Comparison of ENCODE assay signal across 1 cellular context in genomic region chr20:21714297-21715192, GRCh38.
A peak's percentile ranks its signal among the peaks of the same experiment; 100 is the strongest.
TF ChIP-seq lines count a peak whose summit lies in the region.

No MANE protein-coding gene starts in this region.

TF ChIP-seq in H1, 55 proteins besides CTCF, POLR2A, EP300 and RAD21:
- TF ChIP-seq RNF2 (IDR thresholded peaks at IDR 0.05; ENCODE audit: borderline replicate concordance, low read depth, low read length, missing control alignments, poor library complexity, severe bottlenecking): peak; percentile 45
- TF ChIP-seq CTBP2 (IDR thresholded peaks at IDR 0.05; ENCODE audit: borderline replicate concordance, insufficient read depth, insufficient read length, low read length): peak; percentile 100
- TF ChIP-seq JUND (IDR thresholded peaks at IDR 0.05; ENCODE audit: low read length): no peak
- TF ChIP-seq E2F6 (IDR thresholded peaks at IDR 0.05): no peak
- TF ChIP-seq EZH2 (IDR thresholded peaks at IDR 0.05; ENCODE audit: low read depth, low read length, severe bottlenecking): peak; percentile 72
- TF ChIP-seq CBX5 (IDR thresholded peaks at IDR 0.05; ENCODE audit: low read depth, low read length): no peak
- no peak for TF ChIP-seq POU5F1 (IDR thresholded peaks at IDR 0.05; ENCODE audit: low read depth, low read length)
- no peak for TF ChIP-seq BCL11A (IDR thresholded peaks at IDR 0.05; ENCODE audit: low read depth in 2 of 2, low read length in 2 of 2)
- TF ChIP-seq KDM5A (IDR thresholded peaks at IDR 0.05; ENCODE audit: low read length): no peak
- TF ChIP-seq, protein P1, sequence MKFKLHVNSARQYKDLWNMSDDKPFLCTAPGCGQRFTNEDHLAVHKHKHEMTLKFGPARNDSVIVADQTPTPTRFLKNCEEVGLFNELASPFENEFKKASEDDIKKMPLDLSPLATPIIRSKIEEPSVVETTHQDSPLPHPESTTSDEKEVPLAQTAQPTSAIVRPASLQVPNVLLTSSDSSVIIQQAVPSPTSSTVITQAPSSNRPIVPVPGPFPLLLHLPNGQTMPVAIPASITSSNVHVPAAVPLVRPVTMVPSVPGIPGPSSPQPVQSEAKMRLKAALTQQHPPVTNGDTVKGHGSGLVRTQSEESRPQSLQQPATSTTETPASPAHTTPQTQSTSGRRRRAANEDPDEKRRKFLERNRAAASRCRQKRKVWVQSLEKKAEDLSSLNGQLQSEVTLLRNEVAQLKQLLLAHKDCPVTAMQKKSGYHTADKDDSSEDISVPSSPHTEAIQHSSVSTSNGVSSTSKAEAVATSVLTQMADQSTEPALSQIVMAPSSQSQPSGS (IDR thresholded peaks at IDR 0.05; ENCODE audit: low read length): peak; percentile 39; the same call in 1 of the 2 replicates
- no peak for TF ChIP-seq MAFK (IDR thresholded peaks at IDR 0.05; ENCODE audit: low read depth, low read length)
- no peak for TF ChIP-seq SIX5 (IDR thresholded peaks at IDR 0.05; ENCODE audit: low read depth, low read length)
- peak in 1 of 2 experiments; percentile 85; a peak in 1 of 4 replicates for TF ChIP-seq HDAC2 (IDR thresholded peaks at IDR 0.05; ENCODE audit: borderline replicate concordance in 1 of 2, low read depth in 2 of 2, low read length in 2 of 2)
- no peak for TF ChIP-seq NRF1 (IDR thresholded peaks at IDR 0.05; ENCODE audit: low read depth, low read length)
- TF ChIP-seq SIN3A (conservative IDR thresholded peaks at IDR 0.05 in 1 of 2, IDR thresholded peaks at IDR 0.05 in 1 of 2; ENCODE audit: low read depth in 1 of 2, low read length in 2 of 2): 0 out of 4 replicates have a peak, but pooled peaks of 1 of the 2 experiments have one; percentile 7
- TF ChIP-seq ZNF274 (IDR thresholded peaks at IDR 0.05; ENCODE audit: borderline replicate concordance, extremely low read depth, low read length): no peak
- TF ChIP-seq TAF1 (IDR thresholded peaks at IDR 0.05; ENCODE audit: low read depth, low read length): no peak
- no peak for TF ChIP-seq BRCA1 (IDR thresholded peaks at IDR 0.05; ENCODE audit: low read depth, low read length)
- TF ChIP-seq SP4 (IDR thresholded peaks at IDR 0.05; ENCODE audit: low read length): no peak
- no peak for TF ChIP-seq FOSL1 (IDR thresholded peaks at IDR 0.05; ENCODE audit: insufficient read depth, low read depth, low read length)
- TF ChIP-seq TBP (IDR thresholded peaks at IDR 0.05; ENCODE audit: low read depth, low read length): no peak
- TF ChIP-seq, protein P2, sequence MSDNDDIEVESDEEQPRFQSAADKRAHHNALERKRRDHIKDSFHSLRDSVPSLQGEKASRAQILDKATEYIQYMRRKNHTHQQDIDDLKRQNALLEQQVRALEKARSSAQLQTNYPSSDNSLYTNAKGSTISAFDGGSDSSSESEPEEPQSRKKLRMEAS (IDR thresholded peaks at IDR 0.05): peak; percentile 36; the same call in 1 of the 2 replicates
- TF ChIP-seq JUN (IDR thresholded peaks at IDR 0.05; ENCODE audit: low read depth, low read length): no peak
- TF ChIP-seq YY1 (IDR thresholded peaks at IDR 0.05; ENCODE audit: low read depth, low read length): peak; percentile 83
- TF ChIP-seq CHD2 (IDR thresholded peaks at IDR 0.05; ENCODE audit: low read length): no peak
- TF ChIP-seq GABPA (IDR thresholded peaks at IDR 0.05; ENCODE audit: borderline replicate concordance, insufficient read depth, low read length): no peak
- TF ChIP-seq RXRA (IDR thresholded peaks at IDR 0.05; ENCODE audit: insufficient read depth, low read depth, low read length): no peak
- no peak for TF ChIP-seq SAP30 (IDR thresholded peaks at IDR 0.05; ENCODE audit: insufficient read depth, insufficient replicate concordance, low read length)
- no peak for TF ChIP-seq BACH1 (IDR thresholded peaks at IDR 0.05; ENCODE audit: low read length)
- peak; percentile 84 for TF ChIP-seq SP1 (IDR thresholded peaks at IDR 0.05; ENCODE audit: low read depth, low read length)
- no peak for TF ChIP-seq USF2 (IDR thresholded peaks at IDR 0.05; ENCODE audit: low read length)
- TF ChIP-seq CREB1 (IDR thresholded peaks at IDR 0.05): no peak
- TF ChIP-seq RFX5 (IDR thresholded peaks at IDR 0.05; ENCODE audit: borderline replicate concordance, low read depth, low read length): no peak
- no peak for TF ChIP-seq SIRT6 (IDR thresholded peaks at IDR 0.05; ENCODE audit: low read length)
- TF ChIP-seq, protein P3, sequence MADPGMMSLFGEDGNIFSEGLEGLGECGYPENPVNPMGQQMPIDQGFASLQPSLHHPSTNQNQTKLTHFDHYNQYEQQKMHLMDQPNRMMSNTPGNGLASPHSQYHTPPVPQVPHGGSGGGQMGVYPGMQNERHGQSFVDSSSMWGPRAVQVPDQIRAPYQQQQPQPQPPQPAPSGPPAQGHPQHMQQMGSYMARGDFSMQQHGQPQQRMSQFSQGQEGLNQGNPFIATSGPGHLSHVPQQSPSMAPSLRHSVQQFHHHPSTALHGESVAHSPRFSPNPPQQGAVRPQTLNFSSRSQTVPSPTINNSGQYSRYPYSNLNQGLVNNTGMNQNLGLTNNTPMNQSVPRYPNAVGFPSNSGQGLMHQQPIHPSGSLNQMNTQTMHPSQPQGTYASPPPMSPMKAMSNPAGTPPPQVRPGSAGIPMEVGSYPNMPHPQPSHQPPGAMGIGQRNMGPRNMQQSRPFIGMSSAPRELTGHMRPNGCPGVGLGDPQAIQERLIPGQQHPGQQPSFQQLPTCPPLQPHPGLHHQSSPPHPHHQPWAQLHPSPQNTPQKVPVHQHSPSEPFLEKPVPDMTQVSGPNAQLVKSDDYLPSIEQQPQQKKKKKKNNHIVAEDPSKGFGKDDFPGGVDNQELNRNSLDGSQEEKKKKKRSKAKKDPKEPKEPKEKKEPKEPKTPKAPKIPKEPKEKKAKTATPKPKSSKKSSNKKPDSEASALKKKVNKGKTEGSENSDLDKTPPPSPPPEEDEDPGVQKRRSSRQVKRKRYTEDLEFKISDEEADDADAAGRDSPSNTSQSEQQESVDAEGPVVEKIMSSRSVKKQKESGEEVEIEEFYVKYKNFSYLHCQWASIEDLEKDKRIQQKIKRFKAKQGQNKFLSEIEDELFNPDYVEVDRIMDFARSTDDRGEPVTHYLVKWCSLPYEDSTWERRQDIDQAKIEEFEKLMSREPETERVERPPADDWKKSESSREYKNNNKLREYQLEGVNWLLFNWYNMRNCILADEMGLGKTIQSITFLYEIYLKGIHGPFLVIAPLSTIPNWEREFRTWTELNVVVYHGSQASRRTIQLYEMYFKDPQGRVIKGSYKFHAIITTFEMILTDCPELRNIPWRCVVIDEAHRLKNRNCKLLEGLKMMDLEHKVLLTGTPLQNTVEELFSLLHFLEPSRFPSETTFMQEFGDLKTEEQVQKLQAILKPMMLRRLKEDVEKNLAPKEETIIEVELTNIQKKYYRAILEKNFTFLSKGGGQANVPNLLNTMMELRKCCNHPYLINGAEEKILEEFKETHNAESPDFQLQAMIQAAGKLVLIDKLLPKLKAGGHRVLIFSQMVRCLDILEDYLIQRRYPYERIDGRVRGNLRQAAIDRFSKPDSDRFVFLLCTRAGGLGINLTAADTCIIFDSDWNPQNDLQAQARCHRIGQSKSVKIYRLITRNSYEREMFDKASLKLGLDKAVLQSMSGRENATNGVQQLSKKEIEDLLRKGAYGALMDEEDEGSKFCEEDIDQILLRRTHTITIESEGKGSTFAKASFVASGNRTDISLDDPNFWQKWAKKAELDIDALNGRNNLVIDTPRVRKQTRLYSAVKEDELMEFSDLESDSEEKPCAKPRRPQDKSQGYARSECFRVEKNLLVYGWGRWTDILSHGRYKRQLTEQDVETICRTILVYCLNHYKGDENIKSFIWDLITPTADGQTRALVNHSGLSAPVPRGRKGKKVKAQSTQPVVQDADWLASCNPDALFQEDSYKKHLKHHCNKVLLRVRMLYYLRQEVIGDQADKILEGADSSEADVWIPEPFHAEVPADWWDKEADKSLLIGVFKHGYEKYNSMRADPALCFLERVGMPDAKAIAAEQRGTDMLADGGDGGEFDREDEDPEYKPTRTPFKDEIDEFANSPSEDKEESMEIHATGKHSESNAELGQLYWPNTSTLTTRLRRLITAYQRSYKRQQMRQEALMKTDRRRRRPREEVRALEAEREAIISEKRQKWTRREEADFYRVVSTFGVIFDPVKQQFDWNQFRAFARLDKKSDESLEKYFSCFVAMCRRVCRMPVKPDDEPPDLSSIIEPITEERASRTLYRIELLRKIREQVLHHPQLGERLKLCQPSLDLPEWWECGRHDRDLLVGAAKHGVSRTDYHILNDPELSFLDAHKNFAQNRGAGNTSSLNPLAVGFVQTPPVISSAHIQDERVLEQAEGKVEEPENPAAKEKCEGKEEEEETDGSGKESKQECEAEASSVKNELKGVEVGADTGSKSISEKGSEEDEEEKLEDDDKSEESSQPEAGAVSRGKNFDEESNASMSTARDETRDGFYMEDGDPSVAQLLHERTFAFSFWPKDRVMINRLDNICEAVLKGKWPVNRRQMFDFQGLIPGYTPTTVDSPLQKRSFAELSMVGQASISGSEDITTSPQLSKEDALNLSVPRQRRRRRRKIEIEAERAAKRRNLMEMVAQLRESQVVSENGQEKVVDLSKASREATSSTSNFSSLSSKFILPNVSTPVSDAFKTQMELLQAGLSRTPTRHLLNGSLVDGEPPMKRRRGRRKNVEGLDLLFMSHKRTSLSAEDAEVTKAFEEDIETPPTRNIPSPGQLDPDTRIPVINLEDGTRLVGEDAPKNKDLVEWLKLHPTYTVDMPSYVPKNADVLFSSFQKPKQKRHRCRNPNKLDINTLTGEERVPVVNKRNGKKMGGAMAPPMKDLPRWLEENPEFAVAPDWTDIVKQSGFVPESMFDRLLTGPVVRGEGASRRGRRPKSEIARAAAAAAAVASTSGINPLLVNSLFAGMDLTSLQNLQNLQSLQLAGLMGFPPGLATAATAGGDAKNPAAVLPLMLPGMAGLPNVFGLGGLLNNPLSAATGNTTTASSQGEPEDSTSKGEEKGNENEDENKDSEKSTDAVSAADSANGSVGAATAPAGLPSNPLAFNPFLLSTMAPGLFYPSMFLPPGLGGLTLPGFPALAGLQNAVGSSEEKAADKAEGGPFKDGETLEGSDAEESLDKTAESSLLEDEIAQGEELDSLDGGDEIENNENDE (IDR thresholded peaks at IDR 0.05; ENCODE audit: insufficient replicate concordance, low read length): no peak
- TF ChIP-seq HDAC6 (IDR thresholded peaks at IDR 0.05; ENCODE audit: low read depth, low read length): no peak
- TF ChIP-seq NANOG (IDR thresholded peaks at IDR 0.05; ENCODE audit: insufficient read depth, low read depth, low read length, poor library complexity, severe bottlenecking): no peak
- peak; percentile 99 for TF ChIP-seq EGR1 (IDR thresholded peaks at IDR 0.05; ENCODE audit: borderline replicate concordance, low read depth, low read length)
- no peak for TF ChIP-seq CEBPB (IDR thresholded peaks at IDR 0.05; ENCODE audit: low read depth, low read length)
- TF ChIP-seq ASH2L (IDR thresholded peaks at IDR 0.05; ENCODE audit: low read length): peak; percentile 94
- TF ChIP-seq CHD1 (IDR thresholded peaks at IDR 0.05; ENCODE audit: low read depth, low read length): no peak
- peak; percentile 61 for TF ChIP-seq KDM4A (IDR thresholded peaks at IDR 0.05; ENCODE audit: low read depth, low read length, severe bottlenecking)
- no peak for TF ChIP-seq ATF3 (IDR thresholded peaks at IDR 0.05; ENCODE audit: insufficient read depth, low read depth, low read length)
- TF ChIP-seq SP2 (IDR thresholded peaks at IDR 0.05; ENCODE audit: low read length): no peak
- TF ChIP-seq RBBP5 (IDR thresholded peaks at IDR 0.05; ENCODE audit: borderline replicate concordance, low read depth, low read length): no peak
- peak; percentile 83; the same call in 1 of the 2 replicates for TF ChIP-seq SUZ12 (IDR thresholded peaks at IDR 0.05; ENCODE audit: low read length)
- no peak for TF ChIP-seq PHF8 (conservative IDR thresholded peaks at IDR 0.05; ENCODE audit: low read depth, low read length)
- peak; percentile 73; the same call in 1 of the 2 replicates for TF ChIP-seq KDM1A (IDR thresholded peaks at IDR 0.05; ENCODE audit: borderline replicate concordance, low read length)
- no peak for TF ChIP-seq POLR2AphosphoS5 (IDR thresholded peaks at IDR 0.05; ENCODE audit: low read depth, low read length)
- no peak for TF ChIP-seq GTF2F1 (IDR thresholded peaks at IDR 0.05; ENCODE audit: borderline replicate concordance, low read depth, low read length)
- TF ChIP-seq SRF (IDR thresholded peaks at IDR 0.05; ENCODE audit: low read depth, low read length): no peak
- no peak for TF ChIP-seq TEAD4 (IDR thresholded peaks at IDR 0.05; ENCODE audit: low read depth, low read length)
- 0 out of 2 replicates have a peak, but pooled peaks have one; percentile 50 for TF ChIP-seq TCF12 (IDR thresholded peaks at IDR 0.05; ENCODE audit: low read depth, low read length)
- TF ChIP-seq TAF7 (optimal IDR thresholded peaks at IDR 0.05; ENCODE audit: borderline replicate concordance, low read depth, low read length): no peak
- TF ChIP-seq CBX8 (IDR thresholded peaks at IDR 0.05; ENCODE audit: borderline replicate concordance, low read depth, low read length): no peak
